Comparison of ENCODE assay signal across 8 cellular contexts in genomic region chr6:37168809-37169457, GRCh38. TPM values are rescaled to one million over a fixed set of nuclear protein-coding genes. Genes with fewer than 3 reads are reported as not detected.
DNase-seq lines count a peak whose midpoint lies in the region; ATAC-seq and TF ChIP-seq lines count a peak whose summit lies in the region.

No MANE protein-coding gene starts in this region.

- H2AFZ ChIP-seq in GM23338, result no peak overlapping the region

- H3K79me2 ChIP-seq in GM23338 (replicated peaks; ENCODE audit: insufficient read depth), result peaks cover 36% of the 10 kb centered on the region

- TF ChIP-seq CTCF in GM23338 (conservative IDR thresholded peaks at IDR 0.05; ENCODE audit: low read depth in 2 of 2), result no peak
- no peak for TF ChIP-seq CTCF in left lung (IDR thresholded peaks at IDR 0.05)

- H3F3A ChIP-seq in GM23338 (replicated peaks; ENCODE audit: low read depth), result peaks cover 19% of the 10 kb centered on the region

- peaks cover 16% of the 10 kb centered on the region for H4K20me1 ChIP-seq in GM23338 (replicated peaks; ENCODE audit: insufficient read depth)

- peaks cover 20% of the 10 kb centered on the region for H3K4me1 ChIP-seq in GM23338 (ENCODE audit: insufficient read depth)
- peaks cover 0 to 29% of the 10 kb centered on the region in 2 donors for H3K4me1 ChIP-seq in left lung

- H3K4me3 ChIP-seq in GM23338 (peak overlapping the region; percentile 76), left lung (peak overlapping the region; percentile 35 to 73)

- H3K4me1 Mint-ChIP-seq in GM23338, result peaks cover 36% of the 10 kb centered on the region
- peaks cover 47% of the 10 kb centered on the region for H3K4me1 Mint-ChIP-seq in stimulated activated memory B cell treated with anti-CD40 and anti-IgM and Interleukin-4, amounts not matched to agents 10 μg/mL and 1 μg/mL and 100 μg/mL, for 72 hours

- H3K9me2 ChIP-seq in GM23338 (ENCODE audit: insufficient read depth), result no peaks in the 10 kb centered on the region

- H3K9me3 Mint-ChIP-seq in GM23338, result peaks cover 2% of the 10 kb centered on the region; the same call in 2 of the 3 replicates
- no peaks in the 10 kb centered on the region for H3K9me3 Mint-ChIP-seq in stimulated activated memory B cell treated with anti-CD40 and anti-IgM and Interleukin-4, amounts not matched to agents 10 μg/mL and 1 μg/mL and 100 μg/mL, for 72 hours

- H3K36me3 ChIP-seq in GM23338 (ENCODE audit: insufficient read depth) (peaks cover 16% of the 10 kb centered on the region), left lung (peaks cover 0 to 26% of the 10 kb centered on the region in 2 donors)

- peak overlapping the region; percentile 99 for H3K27ac Mint-ChIP-seq in GM23338
- H3K27ac Mint-ChIP-seq in stimulated activated memory B cell treated with anti-CD40 and anti-IgM and Interleukin-4, amounts not matched to agents 10 μg/mL and 1 μg/mL and 100 μg/mL, for 72 hours, result peak overlapping the region; percentile 99

- peaks cover 29% of the 10 kb centered on the region for H3K36me3 Mint-ChIP-seq in GM23338 (ENCODE audit: low read depth)
- H3K36me3 Mint-ChIP-seq in stimulated activated memory B cell treated with anti-CD40 and anti-IgM and Interleukin-4, amounts not matched to agents 10 μg/mL and 1 μg/mL and 100 μg/mL, for 72 hours, result peaks cover 22% of the 10 kb centered on the region

- DNase-seq in AG08396 (ENCODE audit: low spot score) (peak; percentile 75), GM23338 (ENCODE audit: low spot score) (peak; percentile 59), RKO (ENCODE audit: low spot score) (peak; percentile 83), cerebellar cortex (ENCODE audit: low spot score) (peak; percentile 70), left lung (no peak)

- peak overlapping the region; percentile 85 for H3K4me2 ChIP-seq in GM23338

- H3K4me3 Mint-ChIP-seq in GM23338, result peak overlapping the region; percentile 90
- peak overlapping the region; percentile 97 for H3K4me3 Mint-ChIP-seq in stimulated activated memory B cell treated with anti-CD40 and anti-IgM and Interleukin-4, amounts not matched to agents 10 μg/mL and 1 μg/mL and 100 μg/mL, for 72 hours

- intact Hi-C loops in left lung (cut with DNase I), result no loop called here

- peaks cover 13% of the 10 kb centered on the region for H3K27me3 Mint-ChIP-seq in GM23338 (ENCODE audit: insufficient read depth, low read depth, poor library complexity)
- H3K27me3 Mint-ChIP-seq in stimulated activated memory B cell treated with anti-CD40 and anti-IgM and Interleukin-4, amounts not matched to agents 10 μg/mL and 1 μg/mL and 100 μg/mL, for 72 hours, result no peaks in the 10 kb centered on the region

- no peaks in the 10 kb centered on the region for H3K9me3 ChIP-seq in left lung

- no peaks in the 10 kb centered on the region for H3K27me3 ChIP-seq in GM23338 (ENCODE audit: insufficient read depth)
- no peaks in the 10 kb centered on the region for H3K27me3 ChIP-seq in left lung

- peak overlapping the region; percentile 98 for H3K27ac ChIP-seq in GM23338 (ENCODE audit: low read depth)
- peak overlapping the region; percentile 89 to 97 for H3K27ac ChIP-seq in left lung

- ATAC-seq in GM23338 (peak; percentile 0), left lung (peak; percentile 15), GM18873 (IDR thresholded peaks at IDR 0.05; ENCODE audit: low FRiP score, unreplicated experiment) (no peak), GM19452 (IDR thresholded peaks at IDR 0.05; ENCODE audit: unreplicated experiment) (no peak)
- ATAC-seq in stimulated activated memory B cell treated with anti-CD40 and anti-IgM and Interleukin-4, amounts not matched to agents 10 μg/mL and 1 μg/mL and 100 μg/mL, for 72 hours, result no peak

TF ChIP-seq in GM23338, 12 proteins besides CTCF, POLR2A, EP300 and RAD21:
- TF ChIP-seq JUNB (IDR thresholded peaks at IDR 0.05; ENCODE audit: unreplicated experiment) (no peak), ZNF114 (CRISPR knock-in tag; IDR thresholded peaks at IDR 0.05) (no peak), REST (IDR thresholded peaks at IDR 0.05; ENCODE audit: unreplicated experiment) (no peak), ZNF331 (CRISPR knock-in tag; IDR thresholded peaks at IDR 0.05; ENCODE audit: low read depth) (no peak), POLR2AphosphoS5 (IDR thresholded peaks at IDR 0.05; ENCODE audit: low read depth) (no peak), CREB1 (CRISPR knock-in tag; IDR thresholded peaks at IDR 0.05; ENCODE audit: low read depth) (no peak), ZNF462 (CRISPR knock-in tag; IDR thresholded peaks at IDR 0.05) (no peak)
TF ChIP-seq in GM23338: peak in this region for 0.

RNA-seq across cellular contexts. Expression of gene PIM1, which starts 1.0 kb away (rescaled TPM):
- total RNA-seq in GM23338 (2014; rRNA removed; shearing (Covaris generic)), result 64.0 and 74.2 TPM in 2 replicates
- polyA plus RNA-seq in GM23338 (2016; fragmentation: Nextera tagmentation; extraction: Ambion mirVana), result 43.7 and 46.0 TPM in 2 replicates
- 10 to 100 TPM; 42.2 to 89.8 TPM for total RNA-seq in left lung

Comparison
In these comparisons a context has a peak if more than half of its experiments do, and no peak if none do; other contexts are left out.
1. DNase-seq: peak in AG08396 (single experiment), GM23338 (single experiment), RKO (single experiment) and cerebellar cortex (single experiment); none in left lung (0 of 2).
2. ATAC-seq: peak in GM23338 (single experiment) and left lung (single experiment); none in stimulated activated memory B cell treated with anti-CD40 and anti-IgM and Interleukin-4, amounts not matched to agents 10 μg/mL and 1 μg/mL and 100 μg/mL, for 72 hours (single experiment), GM18873 (single experiment) and GM19452 (single experiment).